19 cellular contexts compared by ENCODE assay signal in the genomic region with DNA sequence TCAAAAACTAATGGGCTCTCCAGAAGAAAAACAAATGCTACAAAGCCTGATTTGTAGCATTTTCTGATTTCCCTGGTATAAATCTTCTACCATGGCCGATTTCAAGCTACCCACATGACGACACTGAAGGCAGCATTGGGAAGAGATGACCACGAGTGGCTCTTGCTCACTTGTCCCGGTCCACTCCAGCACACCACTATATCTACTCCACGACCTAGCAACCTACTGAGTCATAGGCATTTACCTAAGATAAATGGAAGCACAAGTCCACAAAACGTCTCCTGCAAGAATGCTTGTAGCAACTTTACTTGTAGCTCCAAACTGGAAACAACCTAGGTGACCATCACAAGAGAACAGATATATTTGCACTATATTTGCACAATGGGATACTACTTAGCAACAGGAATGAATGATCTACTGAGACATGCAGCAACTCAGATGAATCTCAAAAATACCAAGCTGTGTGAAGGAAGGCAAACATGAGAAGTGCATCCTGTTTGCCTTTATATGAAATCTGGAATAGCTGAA.
"Had no signal": no experiment of that assay in that cellular context is flagged by ENCODE, and none has a peak within 500 bp of the region (broad histone marks: within the 10 kb centered on the region; RNA-seq: fewer than 3 reads in every experiment).

No MANE protein-coding gene starts in this region.

- FAIRE-seq: keratinocyte had no signal

- ATAC-seq: activated CD8-positive, alpha-beta memory T cell treated with anti-CD3 and anti-CD28 coated beads, Interleukin-2, amount 10 ng/mL, durations not matched to agents 7 days and 5 days; body of pancreas; naive thymus-derived CD4-positive, alpha-beta T cell had no signal

- H3K9ac ChIP-seq: parathyroid adenoma had no signal

- H3K27ac Mint-ChIP-seq: activated CD4-positive, alpha-beta memory T cell treated with anti-CD3 and anti-CD28 coated beads for 36 hours; activated CD8-positive, alpha-beta memory T cell treated with anti-CD3 and anti-CD28 coated beads, Interleukin-2, amount 10 ng/mL, durations not matched to agents 7 days and 5 days; activated naive CD4-positive, alpha-beta T cell treated with anti-CD3 and anti-CD28 coated beads, Interleukin-2, amount 50 U/mL, for 24 hours; naive thymus-derived CD4-positive, alpha-beta T cell had no signal

- H3K36me3 ChIP-seq: adrenal gland, colonic mucosa, esophagus muscularis mucosa, neutrophil, transverse colon, vagina, WERI-Rb-1 had no signal

- H2AFZ ChIP-seq: parathyroid adenoma had no signal

- H3K27ac ChIP-seq: adrenal gland, colonic mucosa, esophagus muscularis mucosa, neutrophil, parathyroid adenoma, transverse colon, vagina, WERI-Rb-1 had no signal

- H3K79me2 ChIP-seq: parathyroid adenoma had no signal

- DNase-seq: activated CD4-positive, alpha-beta memory T cell treated with anti-CD3 and anti-CD28 coated beads for 36 hours; activated CD8-positive, alpha-beta memory T cell treated with anti-CD3 and anti-CD28 coated beads, Interleukin-2, amount 10 ng/mL, durations not matched to agents 7 days and 5 days; activated T-cell treated with anti-CD3 and anti-CD28 coated beads, Interleukin-2, amount 50 U/mL, for 1 hour; adrenal gland; central memory CD4-positive, alpha-beta T cell; colonic mucosa; naive thymus-derived CD4-positive, alpha-beta T cell; stimulated activated CD4-positive, alpha-beta T cell treated with anti-CD3 and anti-CD28 coated beads, Interleukin-15, amount 100 ng/mL, for 24 hours; stimulated activated CD4-positive, alpha-beta T cell treated with anti-CD3 and anti-CD28 coated beads, Interleukin-4, amount 100 ng/mL, for 24 hours; stimulated activated naive CD4-positive, alpha-beta T cell treated with Interleukin-2 at 50 U/mL for 16 hours; transverse colon; WERI-Rb-1 had no signal

- H3K36me3 Mint-ChIP-seq: activated CD4-positive, alpha-beta memory T cell treated with anti-CD3 and anti-CD28 coated beads for 36 hours; activated CD8-positive, alpha-beta memory T cell treated with anti-CD3 and anti-CD28 coated beads, Interleukin-2, amount 10 ng/mL, durations not matched to agents 7 days and 5 days; activated naive CD4-positive, alpha-beta T cell treated with anti-CD3 and anti-CD28 coated beads, Interleukin-2, amount 50 U/mL, for 24 hours; naive thymus-derived CD4-positive, alpha-beta T cell had no signal

- H3K9me3 ChIP-seq: adrenal gland, body of pancreas, colonic mucosa, esophagus muscularis mucosa, neutrophil, transverse colon, vagina had no signal

- H3K4me3 ChIP-seq: adrenal gland, body of pancreas, colonic mucosa, esophagus muscularis mucosa, transverse colon, vagina had no signal

- H3K4me3 Mint-ChIP-seq: activated CD4-positive, alpha-beta memory T cell treated with anti-CD3 and anti-CD28 coated beads for 36 hours; activated CD8-positive, alpha-beta memory T cell treated with anti-CD3 and anti-CD28 coated beads, Interleukin-2, amount 10 ng/mL, durations not matched to agents 7 days and 5 days; activated naive CD4-positive, alpha-beta T cell treated with anti-CD3 and anti-CD28 coated beads, Interleukin-2, amount 50 U/mL, for 24 hours; naive thymus-derived CD4-positive, alpha-beta T cell had no signal

- H3K9me3 Mint-ChIP-seq: activated CD4-positive, alpha-beta memory T cell treated with anti-CD3 and anti-CD28 coated beads for 36 hours; activated naive CD4-positive, alpha-beta T cell treated with anti-CD3 and anti-CD28 coated beads, Interleukin-2, amount 50 U/mL, for 24 hours; naive thymus-derived CD4-positive, alpha-beta T cell had no signal

- H3K27me3 ChIP-seq: adrenal gland, body of pancreas, colonic mucosa, esophagus muscularis mucosa, transverse colon, vagina had no signal
